39 cellular contexts compared by ENCODE assay signal in genomic region chr14:79448922-79449321, GRCh38.
"Had no signal": no experiment of that assay in that cellular context is flagged by ENCODE, and none has a peak within 500 bp of the region (broad histone marks: within the 10 kb centered on the region; RNA-seq: fewer than 3 reads in every experiment).

No MANE protein-coding gene starts in this region.

- H3K4me3 ChIP-seq: adrenal gland, ascending aorta, body of pancreas, breast epithelium, cardiac muscle cell had no signal

- H3K4me1 Mint-ChIP-seq: activated naive CD4-positive, alpha-beta T cell treated with anti-CD3 and anti-CD28 coated beads, Interleukin-2, amount 10 ng/mL, durations not matched to agents 7 days and 5 days; activated naive CD4-positive, alpha-beta T cell treated with anti-CD3 and anti-CD28 coated beads, Interleukin-2, amount 50 U/mL, for 24 hours; activated naive CD8-positive, alpha-beta T cell treated with anti-CD3 and anti-CD28 coated beads for 36 hours; activated naive CD8-positive, alpha-beta T cell treated with anti-CD3 and anti-CD28 coated beads, Interleukin-2, amount 50 U/mL, for 24 hours; activated T-helper 17 cell treated with anti-CD3 and anti-CD28 coated beads, Interleukin-2, amount 50 U/mL, for 72 hours; central memory CD8-positive, alpha-beta T cell had no signal

- H3K36me3 Mint-ChIP-seq: activated naive CD4-positive, alpha-beta T cell treated with anti-CD3 and anti-CD28 coated beads, Interleukin-2, amount 10 ng/mL, durations not matched to agents 7 days and 5 days; activated naive CD4-positive, alpha-beta T cell treated with anti-CD3 and anti-CD28 coated beads, Interleukin-2, amount 50 U/mL, for 24 hours; activated naive CD4-positive, alpha-beta T cell treated with anti-CD3 and anti-CD28 coated beads, Interleukin-2, amount 50 U/mL, for 72 hours; activated naive CD8-positive, alpha-beta T cell; activated naive CD8-positive, alpha-beta T cell treated with anti-CD3 and anti-CD28 coated beads for 36 hours; activated naive CD8-positive, alpha-beta T cell treated with anti-CD3 and anti-CD28 coated beads, Interleukin-2, amount 10 ng/mL, durations not matched to agents 7 days and 5 days; brain had no signal

- H3K4me1 ChIP-seq: adrenal gland, ascending aorta, body of pancreas, breast epithelium had no signal

- H3K27ac Mint-ChIP-seq: activated naive CD4-positive, alpha-beta T cell treated with anti-CD3 and anti-CD28 coated beads for 36 hours; activated naive CD4-positive, alpha-beta T cell treated with anti-CD3 and anti-CD28 coated beads, Interleukin-2, amount 10 ng/mL, durations not matched to agents 7 days and 5 days; activated naive CD4-positive, alpha-beta T cell treated with anti-CD3 and anti-CD28 coated beads, Interleukin-2, amount 50 U/mL, for 24 hours; activated naive CD4-positive, alpha-beta T cell treated with anti-CD3 and anti-CD28 coated beads, Interleukin-2, amount 50 U/mL, for 72 hours; activated naive CD8-positive, alpha-beta T cell; activated naive CD8-positive, alpha-beta T cell treated with anti-CD3 and anti-CD28 coated beads for 36 hours; activated naive CD8-positive, alpha-beta T cell treated with anti-CD3 and anti-CD28 coated beads, Interleukin-2, amount 10 ng/mL, durations not matched to agents 7 days and 5 days; activated naive CD8-positive, alpha-beta T cell treated with anti-CD3 and anti-CD28 coated beads, Interleukin-2, amount 50 U/mL, for 24 hours; activated T-cell treated with anti-CD3 and anti-CD28 coated beads, Interleukin-2, amount 50 U/mL, for 24 hours; activated T-cell treated with anti-CD3 and anti-CD28 coated beads, Interleukin-2, amount 50 U/mL, for 72 hours; activated T-helper 1 cell treated with anti-CD3 and anti-CD28 coated beads, Interleukin-12 subunit alpha, Interleukin-12 subunit beta, Interleukin-2, Interleukin-4 antibody, amounts not matched to agents 30 ng/mL and 10 ng/mL and 1 ng/mL, durations not matched to agents 14 hours and 24 hours and 36 hours; activated T-helper 17 cell treated with anti-CD3 and anti-CD28 coated beads, Interleukin-2, amount 50 U/mL, for 72 hours; activated T-helper 2 cell treated with anti-CD3 and anti-CD28 coated beads, Interferon-gamma antibody, Interleukin-2, Interleukin-4, amounts not matched to agents 10 μg/mL and 5 μg/mL and 100 μg/mL, durations not matched to agents 14 hours and 24 hours and 36 hours had no signal

- H3K27me3 Mint-ChIP-seq: activated naive CD4-positive, alpha-beta T cell treated with anti-CD3 and anti-CD28 coated beads, Interleukin-2, amount 10 ng/mL, durations not matched to agents 7 days and 5 days; activated naive CD4-positive, alpha-beta T cell treated with anti-CD3 and anti-CD28 coated beads, Interleukin-2, amount 50 U/mL, for 24 hours; activated naive CD8-positive, alpha-beta T cell treated with anti-CD3 and anti-CD28 coated beads, Interleukin-2, amount 10 ng/mL, durations not matched to agents 7 days and 5 days; activated T-cell treated with anti-CD3 and anti-CD28 coated beads, Interleukin-2, amount 50 U/mL, for 24 hours; activated T-helper 17 cell treated with anti-CD3 and anti-CD28 coated beads, Interleukin-2, amount 50 U/mL, for 72 hours; brain; central memory CD8-positive, alpha-beta T cell had no signal

- H3K36me3 ChIP-seq: adrenal gland, ascending aorta, brain microvascular endothelial cell, breast epithelium, cardiac muscle cell had no signal

- H3K27me3 ChIP-seq: adrenal gland, ascending aorta, body of pancreas, brain microvascular endothelial cell, breast epithelium, cardiac muscle cell had no signal

- H3K9me3 ChIP-seq: adrenal gland, ascending aorta, body of pancreas, breast epithelium had no signal

- H3K4me3 Mint-ChIP-seq: activated naive CD4-positive, alpha-beta T cell treated with anti-CD3 and anti-CD28 coated beads for 36 hours; activated naive CD4-positive, alpha-beta T cell treated with anti-CD3 and anti-CD28 coated beads, Interleukin-2, amount 10 ng/mL, durations not matched to agents 7 days and 5 days; activated naive CD4-positive, alpha-beta T cell treated with anti-CD3 and anti-CD28 coated beads, Interleukin-2, amount 50 U/mL, for 24 hours; activated naive CD8-positive, alpha-beta T cell; activated naive CD8-positive, alpha-beta T cell treated with anti-CD3 and anti-CD28 coated beads for 36 hours; activated naive CD8-positive, alpha-beta T cell treated with anti-CD3 and anti-CD28 coated beads, Interleukin-2, amount 10 ng/mL, durations not matched to agents 7 days and 5 days; activated naive CD8-positive, alpha-beta T cell treated with anti-CD3 and anti-CD28 coated beads, Interleukin-2, amount 50 U/mL, for 24 hours; activated T-cell treated with anti-CD3 and anti-CD28 coated beads, Interleukin-2, amount 50 U/mL, for 24 hours; activated T-cell treated with anti-CD3 and anti-CD28 coated beads, Interleukin-2, amount 50 U/mL, for 4 hours; activated T-cell treated with anti-CD3 and anti-CD28 coated beads, Interleukin-2, amount 50 U/mL, for 72 hours; activated T-helper 1 cell treated with anti-CD3 and anti-CD28 coated beads, Interleukin-12 subunit alpha, Interleukin-12 subunit beta, Interleukin-2, Interleukin-4 antibody, amounts not matched to agents 30 ng/mL and 10 ng/mL and 1 ng/mL, durations not matched to agents 14 hours and 24 hours and 36 hours; activated T-helper 17 cell treated with anti-CD3 and anti-CD28 coated beads, Interleukin-2, amount 50 U/mL, for 72 hours; brain; central memory CD8-positive, alpha-beta T cell had no signal

- H3K9me3 Mint-ChIP-seq: activated naive CD4-positive, alpha-beta T cell treated with anti-CD3 and anti-CD28 coated beads, Interleukin-2, amount 10 ng/mL, durations not matched to agents 7 days and 5 days; activated naive CD4-positive, alpha-beta T cell treated with anti-CD3 and anti-CD28 coated beads, Interleukin-2, amount 50 U/mL, for 24 hours; activated naive CD8-positive, alpha-beta T cell treated with anti-CD3 and anti-CD28 coated beads for 36 hours; activated naive CD8-positive, alpha-beta T cell treated with anti-CD3 and anti-CD28 coated beads, Interleukin-2, amount 10 ng/mL, durations not matched to agents 7 days and 5 days; activated naive CD8-positive, alpha-beta T cell treated with anti-CD3 and anti-CD28 coated beads, Interleukin-2, amount 50 U/mL, for 24 hours; activated T-helper 1 cell treated with anti-CD3 and anti-CD28 coated beads, Interleukin-12 subunit alpha, Interleukin-12 subunit beta, Interleukin-2, Interleukin-4 antibody, amounts not matched to agents 30 ng/mL and 10 ng/mL and 1 ng/mL, durations not matched to agents 14 hours and 24 hours and 36 hours; activated T-helper 2 cell treated with anti-CD3 and anti-CD28 coated beads, Interferon-gamma antibody, Interleukin-2, Interleukin-4, amounts not matched to agents 10 μg/mL and 5 μg/mL and 100 μg/mL, durations not matched to agents 14 hours and 24 hours and 36 hours; brain had no signal

- DNase-seq: activated effector memory CD4-positive, alpha-beta T cell treated with anti-CD3 and anti-CD28 coated beads, Interleukin-2, amount 50 U/mL, for 16 hours; activated effector memory CD4-positive, alpha-beta T cell treated with Interleukin-2 at 50 U/mL for 16 hours; activated gamma-delta T cell; activated gamma-delta T cell treated with Interleukin-2 at 50 U/mL for 16 hours; activated naive CD4-positive, alpha-beta T cell; activated naive CD4-positive, alpha-beta T cell treated with anti-CD3 and anti-CD28 coated beads for 36 hours; activated naive CD4-positive, alpha-beta T cell treated with anti-CD3 and anti-CD28 coated beads, Interleukin-2, amount 10 ng/mL, durations not matched to agents 7 days and 5 days; activated naive CD4-positive, alpha-beta T cell treated with anti-CD3 and anti-CD28 coated beads, Interleukin-2, amount 50 U/mL, for 16 hours; activated naive CD4-positive, alpha-beta T cell treated with Interleukin-2 at 50 U/mL for 16 hours; activated naive CD8-positive, alpha-beta T cell treated with anti-CD3 and anti-CD28 coated beads for 36 hours; activated naive CD8-positive, alpha-beta T cell treated with anti-CD3 and anti-CD28 coated beads, Interleukin-2, amount 10 ng/mL, durations not matched to agents 7 days and 5 days; activated naive CD8-positive, alpha-beta T cell treated with anti-CD3 and anti-CD28 coated beads, Interleukin-2, amount 50 U/mL, for 24 hours; activated T-cell treated with anti-CD3 and anti-CD28 coated beads for 4 hours; activated T-cell treated with anti-CD3 and anti-CD28 coated beads, Interleukin-2, amount 50 U/mL, for 1 hour; activated T-cell treated with anti-CD3 and anti-CD28 coated beads, Interleukin-2, amount 50 U/mL, for 24 hours; activated T-cell treated with anti-CD3 and anti-CD28 coated beads, Interleukin-2, amount 50 U/mL, for 4 hours; activated T-cell treated with anti-CD3 and anti-CD28 coated beads, Interleukin-2, amount 50 U/mL, for 48 hours; activated T-cell treated with anti-CD3 and anti-CD28 coated beads, Interleukin-2, amount 50 U/mL, for 72 hours; adrenal gland; amniotic stem cell; amygdala; anterior cingulate cortex; aorta; body of pancreas; brain microvascular endothelial cell; caudate nucleus; central memory CD4-positive, alpha-beta T cell; cerebellar nuclear complex had no signal

- H3K27ac ChIP-seq: adrenal gland, ascending aorta, body of pancreas, brain microvascular endothelial cell, breast epithelium, cardiac muscle cell had no signal
